30 cellular contexts compared by ENCODE assay signal in genomic region chr19:41565384-41565730, GRCh38. TPM values are rescaled to one million over a fixed set of nuclear protein-coding genes. Genes with fewer than 3 reads are reported as not detected.
DNase-seq lines count a peak whose midpoint lies in the region; ATAC-seq and TF ChIP-seq lines count a peak whose summit lies in the region.
"Had no signal": no experiment of that assay in that cellular context is flagged by ENCODE, and none has a peak within 500 bp of the region (broad histone marks: within the 10 kb centered on the region; RNA-seq: fewer than 3 reads in every experiment).

No MANE protein-coding gene starts in this region.

- no peaks in the 10 kb centered on the region for H3K9me3 Mint-ChIP-seq in activated T-cell treated with anti-CD3 and anti-CD28 coated beads, Interleukin-2, amount 50 U/mL, for 72 hours
- H3K9me3 Mint-ChIP-seq in CD4-positive, CD25-positive, alpha-beta regulatory T cell = no peaks in the 10 kb centered on the region
- H3K9me3 Mint-ChIP-seq in WTC11 (no peaks in the 10 kb centered on the region), naive B cell (no peaks in the 10 kb centered on the region)
- H3K9me3 Mint-ChIP-seq in CD8-positive, alpha-beta memory T cell = no peaks in the 10 kb centered on the region
- H3K9me3 Mint-ChIP-seq: activated T-helper 2 cell treated with anti-CD3 and anti-CD28 coated beads, Interferon-gamma antibody, Interleukin-2, Interleukin-4, amounts not matched to agents 10 μg/mL and 5 μg/mL and 100 μg/mL, durations not matched to agents 14 hours and 24 hours and 36 hours; stimulated activated naive CD8-positive, alpha-beta T cell treated with anti-CD3 and anti-CD28 coated beads, Interleukin-15, Interleukin-2, amounts not matched to agents 100 ng/mL and 50 ng/mL, for 24 hours had no signal

- H4K20me1 ChIP-seq in SK-N-SH (ENCODE audit: insufficient read depth) = no peaks in the 10 kb centered on the region

- CTCF ChIA-PET in WTC11 (lab: Charles Lee) = interaction anchor here (1.1 to 10.4 kb wide), 5 partner anchors 13 to 125 kb away, joined by 4 to 310 read pairs (median 56); partner anchors contain the start of genes DMAC2 and ERICH4
- CTCF ChIA-PET in SK-N-SH (lab: Yijun Ruan, JAX) = interaction anchor here (1.0 to 12.4 kb wide), 3 partner anchors 32 to 126 kb away, joined by 3 to 184 read pairs (median 12); no protein-coding TSS in a partner anchor
- CTCF ChIA-PET in CD8-positive, alpha-beta memory T cell (lab: Charles Lee) = interaction anchor here (1.1 to 8.5 kb wide), 6 partner anchors 20 to 126 kb away, joined by 3 to 136 read pairs (median 7); partner anchors contain the start of gene DMAC2

- ATAC-seq in activated T-cell treated with anti-CD3 and anti-CD28 coated beads, Interleukin-2, amount 50 U/mL, for 72 hours (replicated peaks in 1 of 2) = no peak
- ATAC-seq in CD4-positive, CD25-positive, alpha-beta regulatory T cell (ENCODE audit: low read depth in 2 of 2) = no peak
- ATAC-seq in WTC11 (peak; percentile 4; the same call in 1 of the 2 replicates), naive B cell (ENCODE audit: low read depth in 2 of 2) (peak; percentile 11 to 23)
- ATAC-seq: body of pancreas, HCT116, Right ventricle myocardium inferior had no signal

- TF ChIP-seq RAD21 in SK-N-SH (IDR thresholded peaks at IDR 0.05; ENCODE audit: low read length) = no peak

- peak overlapping the region; percentile 9 for H3K27ac ChIP-seq in CD4-positive, CD25-positive, alpha-beta regulatory T cell (ENCODE audit: insufficient read depth, low read length, poor library complexity, severe bottlenecking)
- H3K27ac ChIP-seq in SK-N-SH (ENCODE audit: low read depth in 2 of 2, low read length in 1 of 2) = no peak overlapping the region
- H3K27ac ChIP-seq in CD8-positive, alpha-beta memory T cell (ENCODE audit: low read depth, low read length) = no peak overlapping the region
- H3K27ac ChIP-seq: body of pancreas, heart left ventricle, pancreas, thyroid gland had no signal

- H3K79me2 ChIP-seq in SK-N-SH (ENCODE audit: insufficient read depth) = no peaks in the 10 kb centered on the region

- H3K4me1 Mint-ChIP-seq in activated T-cell treated with anti-CD3 and anti-CD28 coated beads, Interleukin-2, amount 50 U/mL, for 72 hours (ENCODE audit: low read depth) = peaks cover 72% of the 10 kb centered on the region
- H3K4me1 Mint-ChIP-seq in CD4-positive, CD25-positive, alpha-beta regulatory T cell = peaks cover 18 to 82% (median 49%) of the 10 kb centered on the region in 4 donors
- H3K4me1 Mint-ChIP-seq in WTC11 (peaks cover 16% of the 10 kb centered on the region), naive B cell (peaks cover 32 to 67% (median 46%) of the 10 kb centered on the region in 3 donors)
- H3K4me1 Mint-ChIP-seq in CD8-positive, alpha-beta memory T cell = peaks cover 70 to 89% (median 83%) of the 10 kb centered on the region in 3 donors

- no peaks in the 10 kb centered on the region for H3K27me3 ChIP-seq in CD4-positive, CD25-positive, alpha-beta regulatory T cell (ENCODE audit: control insufficient read depth, insufficient read depth, low read length)
- peaks cover 64% of the 10 kb centered on the region for H3K27me3 ChIP-seq in SK-N-SH (ENCODE audit: insufficient read depth)
- no peaks in the 10 kb centered on the region for H3K27me3 ChIP-seq in CD8-positive, alpha-beta memory T cell (ENCODE audit: insufficient read depth, low read length, poor library complexity, severe bottlenecking)

- H3K27ac Mint-ChIP-seq in activated T-cell treated with anti-CD3 and anti-CD28 coated beads, Interleukin-2, amount 50 U/mL, for 72 hours = peak overlapping the region; percentile 39
- H3K27ac Mint-ChIP-seq in CD4-positive, CD25-positive, alpha-beta regulatory T cell = peak overlapping the region in 2 of 3 donors; percentile 43 to 63
- H3K27ac Mint-ChIP-seq in WTC11 = no peak overlapping the region
- H3K27ac Mint-ChIP-seq in naive B cell = peak overlapping the region in 3 of 6 donors; percentile 56 to 71 (median 70)
- H3K27ac Mint-ChIP-seq in CD8-positive, alpha-beta memory T cell = peak overlapping the region in 3 of 8 donors; percentile 2 to 22 (median 13)
- H3K27ac Mint-ChIP-seq: activated T-helper 2 cell treated with anti-CD3 and anti-CD28 coated beads, Interferon-gamma antibody, Interleukin-2, Interleukin-4, amounts not matched to agents 10 μg/mL and 5 μg/mL and 100 μg/mL, durations not matched to agents 14 hours and 24 hours and 36 hours had no signal

- H3F3A ChIP-seq in SK-N-SH (replicated peaks; ENCODE audit: insufficient read depth) = peaks cover 3% of the 10 kb centered on the region

- peaks cover 24% of the 10 kb centered on the region for H3K36me3 ChIP-seq in CD4-positive, CD25-positive, alpha-beta regulatory T cell (ENCODE audit: control insufficient read depth, insufficient read depth, low read length)
- H3K36me3 ChIP-seq in SK-N-SH (replicated peaks in 1 of 2; ENCODE audit: control insufficient read depth in 1 of 2, insufficient read depth in 2 of 2, low read length in 1 of 2) = no peaks in the 10 kb centered on the region
- peaks cover 2% of the 10 kb centered on the region for H3K36me3 ChIP-seq in CD8-positive, alpha-beta memory T cell (ENCODE audit: insufficient read depth, low read length)
- H3K36me3 ChIP-seq: heart left ventricle, pancreas, spleen, thyroid gland had no signal

- WGBS in SK-N-SH (ENCODE audit: low lambda C conversion rate) = 18% methylated on average over 9 of the region's 9 CpGs

- H3K36me3 Mint-ChIP-seq in activated T-cell treated with anti-CD3 and anti-CD28 coated beads, Interleukin-2, amount 50 U/mL, for 72 hours (ENCODE audit: insufficient read depth in 2 of 2) = peaks cover 0 to 5% of the 10 kb centered on the region in 2 donors
- peaks cover 29% of the 10 kb centered on the region for H3K36me3 Mint-ChIP-seq in CD4-positive, CD25-positive, alpha-beta regulatory T cell
- H3K36me3 Mint-ChIP-seq in WTC11 (no peaks in the 10 kb centered on the region), naive B cell (no peaks in the 10 kb centered on the region)
- peaks cover 0 to 48% (median 6%) of the 10 kb centered on the region in 3 donors for H3K36me3 Mint-ChIP-seq in CD8-positive, alpha-beta memory T cell

- no peak overlapping the region for H3K4me3 ChIP-seq in CD4-positive, CD25-positive, alpha-beta regulatory T cell (ENCODE audit: low read depth, low read length)
- no peak overlapping the region for H3K4me3 ChIP-seq in SK-N-SH (ENCODE audit: low read depth in 2 of 2, low read length in 1 of 2)
- H3K4me3 ChIP-seq in CD8-positive, alpha-beta memory T cell (ENCODE audit: low read length) = no peak overlapping the region
- H3K4me3 ChIP-seq: body of pancreas, pancreas, thyroid gland had no signal

- no peaks in the 10 kb centered on the region for H3K27me3 Mint-ChIP-seq in activated T-cell treated with anti-CD3 and anti-CD28 coated beads, Interleukin-2, amount 50 U/mL, for 72 hours (ENCODE audit: low read depth)
- H3K27me3 Mint-ChIP-seq in CD4-positive, CD25-positive, alpha-beta regulatory T cell = no peaks in the 10 kb centered on the region
- peaks cover 95% of the 10 kb centered on the region for H3K27me3 Mint-ChIP-seq in WTC11 (ENCODE audit: low read depth)
- no peaks in the 10 kb centered on the region for H3K27me3 Mint-ChIP-seq in naive B cell
- H3K27me3 Mint-ChIP-seq in CD8-positive, alpha-beta memory T cell = no peaks in the 10 kb centered on the region
- H3K27me3 Mint-ChIP-seq: stimulated activated naive CD8-positive, alpha-beta T cell treated with anti-CD3 and anti-CD28 coated beads, Interleukin-15, Interleukin-2, amounts not matched to agents 100 ng/mL and 50 ng/mL, for 24 hours had no signal

- TF ChIP-seq EP300 in SK-N-SH (IDR thresholded peaks at IDR 0.05; ENCODE audit: borderline replicate concordance in 1 of 2, low read depth in 1 of 2, low read length in 1 of 2) = no peak

- no peak overlapping the region for H3K9ac ChIP-seq in SK-N-SH

- peak overlapping the region; percentile 7 to 82 for H3K4me3 Mint-ChIP-seq in activated T-cell treated with anti-CD3 and anti-CD28 coated beads, Interleukin-2, amount 50 U/mL, for 72 hours
- H3K4me3 Mint-ChIP-seq in CD4-positive, CD25-positive, alpha-beta regulatory T cell = peak overlapping the region in 2 of 4 donors; percentile 33 to 73
- no peak overlapping the region for H3K4me3 Mint-ChIP-seq in WTC11
- H3K4me3 Mint-ChIP-seq in naive B cell = peak overlapping the region; percentile 36 to 94 (median 87)
- H3K4me3 Mint-ChIP-seq in CD8-positive, alpha-beta memory T cell = peak overlapping the region in 2 of 7 donors; percentile 7 to 10

- no peak for DNase-seq in activated T-cell treated with anti-CD3 and anti-CD28 coated beads, Interleukin-2, amount 50 U/mL, for 72 hours
- DNase-seq in activated T-cell treated with anti-CD3 and anti-CD28 coated beads, Interleukin-2, amount 50 U/mL, for 48 hours = no peak
- DNase-seq in CD4-positive, CD25-positive, alpha-beta regulatory T cell = no peak
- DNase-seq in WTC11 (ENCODE audit: low spot score) = peak; percentile 50
- no peak for DNase-seq in naive B cell
- DNase-seq in SK-N-SH = no peak
- DNase-seq in NAMALWA (ENCODE audit: low spot score) = no peak
- no peak for DNase-seq in CD8-positive, alpha-beta memory T cell
- DNase-seq: activated CD4-positive, alpha-beta T cell treated with anti-CD3 and anti-CD28 coated beads for 48 hours; body of pancreas; effector CD4-positive, alpha-beta T cell; EL; heart left ventricle; IMR-90; left cardiac atrium; mammary epithelial cell; NCI-H446; OCI-M1; pancreas; spleen; stimulated activated CD4-positive, alpha-beta T cell treated with anti-CD3 and anti-CD28 coated beads, Interleukin-4, amount 100 ng/mL, for 1 hour; thyroid gland had no signal

- no peaks in the 10 kb centered on the region for H3K9me2 ChIP-seq in SK-N-SH

- no peak overlapping the region for H3K4me2 ChIP-seq in SK-N-SH

- H3K9me3 ChIP-seq in CD4-positive, CD25-positive, alpha-beta regulatory T cell (ENCODE audit: control insufficient read depth in 2 of 2, low read length in 2 of 2) = no peaks in the 10 kb centered on the region
- no peaks in the 10 kb centered on the region for H3K9me3 ChIP-seq in SK-N-SH
- H3K9me3 ChIP-seq in CD8-positive, alpha-beta memory T cell (ENCODE audit: low read length) = no peaks in the 10 kb centered on the region
- H3K9me3 ChIP-seq: body of pancreas, pancreas, spleen, thyroid gland had no signal

- no peak overlapping the region for H2AFZ ChIP-seq in SK-N-SH (ENCODE audit: low read depth)

- H3K4me1 ChIP-seq in CD4-positive, CD25-positive, alpha-beta regulatory T cell (ENCODE audit: control insufficient read depth, insufficient read depth, low read length, poor library complexity, severe bottlenecking) = peaks cover 42% of the 10 kb centered on the region
- no peaks in the 10 kb centered on the region for H3K4me1 ChIP-seq in SK-N-SH (ENCODE audit: control insufficient read depth in 1 of 2, insufficient read depth in 2 of 2, low read depth in 1 of 2, low read length in 1 of 2)
- peaks cover 57% of the 10 kb centered on the region for H3K4me1 ChIP-seq in CD8-positive, alpha-beta memory T cell (ENCODE audit: insufficient read depth, low read length)
- H3K4me1 ChIP-seq: pancreas, thyroid gland had no signal

- POLR2A ChIA-PET in WTC11 (lab: Charles Lee) = no interaction called here
- POLR2A ChIA-PET in SK-N-SH (lab: Yijun Ruan, JAX) = no interaction called here
- POLR2A ChIA-PET in CD8-positive, alpha-beta memory T cell (lab: Charles Lee) = interaction anchor here (0.8 kb wide), 1 partner anchor 21 kb away, joined by 3 read pairs; no protein-coding TSS in a partner anchor

- TF ChIP-seq CTCF in WTC11 (IDR thresholded peaks at IDR 0.05) = no peak
- TF ChIP-seq CTCF in SK-N-SH (IDR thresholded peaks at IDR 0.05) = no peak

RNA-seq across cellular contexts. Expression of gene CEACAM21, which starts 10.6 kb away (rescaled TPM):
- total RNA-seq in activated T-cell treated with anti-CD3 and anti-CD28 coated beads, Interleukin-2, amount 50 U/mL, for 72 hours = 10 to 100 TPM; 38.4 to 41.7 TPM
- total RNA-seq in CD4-positive, CD25-positive, alpha-beta regulatory T cell = 43.8 TPM
- 10 to 100 TPM; 39.1 to 58.6 (median 46.7) TPM for polyA plus RNA-seq in CD4-positive, CD25-positive, alpha-beta regulatory T cell
- total RNA-seq in WTC11 (2021) = 0.35 to 0.55 TPM in 2 of 3 replicates, not detected in the other
- polyA plus RNA-seq in naive B cell (ENCODE audit: low read depth in 6 of 6) (10 to 100 TPM in 5 of 6 donors, 1 to 10 TPM in 1; 7.1 to 57.2 (median 20.0) TPM), SK-N-SH (2012; rRNA removed) (not detected in 2 replicates)
- not detected in 2 replicates for polyA plus RNA-seq in SK-N-SH (2012; cell fraction: cytosol; rRNA removed)
- not detected in 2 replicates for polyA plus RNA-seq in SK-N-SH (2012; cell fraction: nucleus; rRNA removed)
- 10 to 100 TPM; 26.8 to 29.2 TPM for total RNA-seq in CD8-positive, alpha-beta memory T cell
- 46.6 TPM for polyA plus RNA-seq in CD8-positive, alpha-beta memory T cell
- total RNA-seq: chondrocyte, epithelial cell of proximal tubule, fibroblast of villous mesenchyme, IMR-90, mammary epithelial cell had no signal
- polyA plus RNA-seq: BJ, IMR-90, mammary epithelial cell had no signal

Comparison
In these comparisons a context has a peak if more than half of its experiments do, and no peak if none do; other contexts are left out.
1. ATAC-seq: peak in WTC11 (single experiment) and naive B cell (2 of 2); none in activated T-cell treated with anti-CD3 and anti-CD28 coated beads, Interleukin-2, amount 50 U/mL, for 72 hours (0 of 2) and CD4-positive, CD25-positive, alpha-beta regulatory T cell (0 of 2).
2. RNA of gene CEACAM21, which starts 10.6 kb away (total RNA-seq): 43.8 TPM in CD4-positive, CD25-positive, alpha-beta regulatory T cell (single experiment), 38.4 to 41.7 TPM in activated T-cell treated with anti-CD3 and anti-CD28 coated beads, Interleukin-2, amount 50 U/mL, for 72 hours and 26.8 to 29.2 TPM in CD8-positive, alpha-beta memory T cell; 0.35 to 0.55 TPM in WTC11; every median in the first group is over 10 times any median in the second.